In genomic region chr1:22978299-22978698, GRCh38 we compare ENCODE assay signal across 21 cellular contexts. TPM values are rescaled to one million over a fixed set of nuclear protein-coding genes. Genes with fewer than 3 reads are reported as not detected.
A peak's percentile ranks its signal among the peaks of the same experiment; 100 is the strongest.
DNase-seq lines count a peak whose midpoint lies in the region; ATAC-seq and TF ChIP-seq lines count a peak whose summit lies in the region.
"Had no signal": no experiment of that assay in that cellular context is flagged by ENCODE, and none has a peak within 500 bp of the region (broad histone marks: within the 10 kb centered on the region; RNA-seq: fewer than 3 reads in every experiment).

No MANE protein-coding gene starts in this region.

- H4K20me1 ChIP-seq in GM23248 (ENCODE audit: insufficient read depth) (no peaks in the 10 kb centered on the region), PC-9 (ENCODE audit: insufficient read depth) (no peaks in the 10 kb centered on the region)
- H4K20me1 ChIP-seq: BLaER1 treated with 17β-estradiol and CSF1 and Interleukin-3, amounts not matched to agents 10 nM and 100 nM had no signal

- H3K9ac ChIP-seq in GM23248 = no peak overlapping the region
- H3K9ac ChIP-seq: BLaER1 treated with 17β-estradiol and CSF1 and Interleukin-3, amounts not matched to agents 10 nM and 100 nM had no signal

- no peak overlapping the region for H2AFZ ChIP-seq in GM23248
- H2AFZ ChIP-seq in PC-9 = no peak overlapping the region

- no peak overlapping the region for H3K27ac ChIP-seq in GM23248
- peak overlapping the region; percentile 49; the same call in 1 of the 2 replicates for H3K27ac ChIP-seq in PC-9
- H3K27ac ChIP-seq: BLaER1 treated with 17β-estradiol and CSF1 and Interleukin-3, amounts not matched to agents 10 nM and 100 nM; colonic mucosa; ovary had no signal

- intact Hi-C loops in PC-9 (cut with micrococcal nuclease; ENCODE audit: unreplicated experiment) = loop anchor here (5.0 kb wide), 3 partner anchors 104 to 939 kb away; no protein-coding TSS in a partner anchor
- intact Hi-C loops in head of caudate nucleus (cut with DNase I) = loop anchor here (10.0 kb wide), 1 partner anchor 207 kb away; no protein-coding TSS in a partner anchor

- in situ Hi-C loops in GM23248 (cut with MboI) = loop anchor here (5.0 kb wide), 2 partner anchors 209 to 294 kb away; no protein-coding TSS in a partner anchor

- no peak overlapping the region for H3K4me3 Mint-ChIP-seq in natural killer cell treated with Interleukin-12 subunit alpha and Interleukin-12 subunit beta and Interleukin-15 and Interleukin-18, amount 100 ng/mL, for 72 hours

- H3K4me2 ChIP-seq in GM23248 (ENCODE audit: unreplicated experiment) = no peak overlapping the region
- H3K4me2 ChIP-seq in PC-9 = peak overlapping the region; percentile 16; the same call in 1 of the 2 replicates

- ATAC-seq in natural killer cell treated with Interleukin-12 subunit alpha and Interleukin-12 subunit beta and Interleukin-15 and Interleukin-18, amount 100 ng/mL, for 72 hours = no peak

- TF ChIP-seq CTCF in PC-9 (conservative IDR thresholded peaks at IDR 0.05) = no peak
- no peak for TF ChIP-seq CTCF in epithelial cell of esophagus (IDR thresholded peaks at IDR 0.05; ENCODE audit: insufficient read depth, low read depth, low read length, missing control alignments)

- CTCF ChIA-PET in PC-9 (lab: Charles Lee) = interaction anchor here (0.7 kb wide), 1 partner anchor 119 kb away, joined by 4 read pairs; no protein-coding TSS in a partner anchor

- H3F3A ChIP-seq in GM23248 (ENCODE audit: insufficient read depth) (peaks cover 3% of the 10 kb centered on the region; the same call in 1 of the 2 replicates), PC-9 (ENCODE audit: insufficient read depth, low read depth) (peaks cover 19% of the 10 kb centered on the region; the same call in 1 of the 2 replicates)

- no TSS peak for BruUV-seq in PC-9 (replicated peaks; lab: Mats Ljungman, UMichigan)

- H3K9me3 Mint-ChIP-seq in natural killer cell treated with Interleukin-12 subunit alpha and Interleukin-12 subunit beta and Interleukin-15 and Interleukin-18, amount 100 ng/mL, for 72 hours = no peaks in the 10 kb centered on the region

- peaks cover 8% of the 10 kb centered on the region for H3K4me1 ChIP-seq in GM23248 (ENCODE audit: insufficient read depth)
- H3K4me1 ChIP-seq in PC-9 (replicated peaks; ENCODE audit: insufficient read depth) = peaks cover 40% of the 10 kb centered on the region
- H3K4me1 ChIP-seq: colonic mucosa had no signal

- H3K4me3 ChIP-seq in GM23248 (no peak overlapping the region), PC-9 (no peak overlapping the region), epithelial cell of esophagus (ENCODE audit: low read length) (no peak overlapping the region)
- H3K4me3 ChIP-seq: BLaER1 treated with 17β-estradiol and CSF1 and Interleukin-3, amounts not matched to agents 10 nM and 100 nM; colonic mucosa; ovary had no signal

- no peak overlapping the region for H3K27ac Mint-ChIP-seq in natural killer cell treated with Interleukin-12 subunit alpha and Interleukin-12 subunit beta and Interleukin-15 and Interleukin-18, amount 100 ng/mL, for 72 hours

- H3K27me3 Mint-ChIP-seq in natural killer cell treated with Interleukin-12 subunit alpha and Interleukin-12 subunit beta and Interleukin-15 and Interleukin-18, amount 100 ng/mL, for 72 hours = peaks cover 14 to 30% of the 10 kb centered on the region in 2 donors

- H3K9me2 ChIP-seq in GM23248 (ENCODE audit: insufficient read depth) = no peaks in the 10 kb centered on the region
- H3K9me2 ChIP-seq in PC-9 (ENCODE audit: insufficient read depth) = no peaks in the 10 kb centered on the region

- H3K9me3 ChIP-seq in GM23248 (ENCODE audit: low read depth) = no peaks in the 10 kb centered on the region
- H3K9me3 ChIP-seq in PC-9 (ENCODE audit: insufficient read depth, low read depth) = no peaks in the 10 kb centered on the region
- H3K9me3 ChIP-seq: BLaER1 treated with 17β-estradiol and CSF1 and Interleukin-3, amounts not matched to agents 10 nM and 100 nM; colonic mucosa; ovary had no signal

- DNase-seq in GM23248 = peak; percentile 37
- peak in 1 of 2 experiments; percentile 74 for DNase-seq in PC-9
- peak; percentile 81 for DNase-seq in epithelial cell of esophagus (ENCODE audit: low read depth)
- DNase-seq in renal cortical epithelial cell (ENCODE audit: low read depth) = peak; percentile 57
- no peak for DNase-seq in NCI-H345 (lab: John Stamatoyannopoulos, UW)
- DNase-seq in activated CD4-positive, alpha-beta T cell treated with anti-CD3 and anti-CD28 coated beads for 4 hours = no peak
- no peak for DNase-seq in natural killer cell treated with Interleukin-12 subunit alpha and Interleukin-12 subunit beta and Interleukin-15 and Interleukin-18, amount 100 ng/mL, for 72 hours (ENCODE audit: low spot score)
- no peak for DNase-seq in head of caudate nucleus
- DNase-seq: activated CD4-positive, CD25-positive, alpha-beta regulatory T cell treated with anti-CD3 and anti-CD28 coated beads, Interleukin-2, amount 50 U/mL, for 72 hours; activated effector memory CD4-positive, alpha-beta T cell treated with anti-CD3 and anti-CD28 coated beads, Interleukin-2, amount 50 U/mL, for 16 hours; colonic mucosa; DMS79; NCI-H1417 treated with DMSO at 0.1 percent for 48 hours; ovary; stimulated activated CD4-positive, alpha-beta T cell treated with anti-CD3 and anti-CD28 coated beads, Interleukin-4, amount 100 ng/mL, for 24 hours; stimulated activated CD8-positive, alpha-beta memory T cell treated with anti-CD3 and anti-CD28 coated beads, Interleukin-4, amount 100 ng/mL, for 48 hours; T-helper 9 cell had no signal

- H3K27me3 ChIP-seq in GM23248 (replicated peaks; ENCODE audit: insufficient read depth) (no peaks in the 10 kb centered on the region; the same call in 1 of the 2 replicates), PC-9 (ENCODE audit: insufficient read depth, low read depth) (no peaks in the 10 kb centered on the region)
- H3K27me3 ChIP-seq: BLaER1 treated with 17β-estradiol and CSF1 and Interleukin-3, amounts not matched to agents 10 nM and 100 nM; colonic mucosa; ovary had no signal

- POLR2A ChIA-PET in PC-9 (lab: Charles Lee; ENCODE audit: unreplicated experiment) = interaction anchor here (0.6 kb wide), 1 partner anchor 32 kb away, joined by 4 read pairs; no protein-coding TSS in a partner anchor

- H3K79me2 ChIP-seq in GM23248 (ENCODE audit: insufficient read depth) (no peaks in the 10 kb centered on the region), PC-9 (ENCODE audit: low read depth) (peaks cover 9% of the 10 kb centered on the region; the same call in 1 of the 2 replicates)

- H3K36me3 ChIP-seq in GM23248 (ENCODE audit: low read depth) (no peaks in the 10 kb centered on the region), PC-9 (ENCODE audit: low read depth) (no peaks in the 10 kb centered on the region)
- H3K36me3 ChIP-seq: BLaER1 treated with 17β-estradiol and CSF1 and Interleukin-3, amounts not matched to agents 10 nM and 100 nM; colonic mucosa; ovary had no signal

- H3K4me1 Mint-ChIP-seq in natural killer cell treated with Interleukin-12 subunit alpha and Interleukin-12 subunit beta and Interleukin-15 and Interleukin-18, amount 100 ng/mL, for 72 hours (ENCODE audit: low read depth in 2 of 2) = peaks cover 0 to 4% of the 10 kb centered on the region in 2 donors

- WGBS in GM23248 (ENCODE audit: low coverage in 1 of 2, low lambda C conversion rate in 2 of 2, missing lambda C conversion rate in 2 of 2), 2 experiments = 98 to 100% methylated on average over 3 of the region's 3 CpGs

- no peaks in the 10 kb centered on the region for H3K36me3 Mint-ChIP-seq in natural killer cell treated with Interleukin-12 subunit alpha and Interleukin-12 subunit beta and Interleukin-15 and Interleukin-18, amount 100 ng/mL, for 72 hours

RNA-seq across cellular contexts. Expression of gene LACTBL1, which starts 5.6 kb away (rescaled TPM):
- not detected in 2 replicates for total RNA-seq in GM23248 (2014; rRNA removed; shearing (Covaris generic))
- polyA plus RNA-seq in GM23248 (2016; fragmentation: Nextera tagmentation; extraction: Ambion mirVana) = not detected in 2 replicates
- total RNA-seq in PC-9 (2021) = 0.28 and 0.60 TPM in 2 replicates
- not detected in 2 replicates for total RNA-seq in renal cortical epithelial cell
- total RNA-seq in natural killer cell treated with Interleukin-12 subunit alpha and Interleukin-12 subunit beta and Interleukin-15 and Interleukin-18, amount 100 ng/mL, for 72 hours = not detected
- total RNA-seq: colonic mucosa, NCI-H460, ovary, SK-MEL-5, temporal lobe had no signal
- polyA plus RNA-seq: ovary had no signal

RNA-seq across cellular contexts. Expression of gene TEX46, which starts 37.4 kb away (rescaled TPM):
- total RNA-seq in GM23248 (2014; rRNA removed; shearing (Covaris generic)) = not detected in 2 replicates
- not detected in 2 replicates for polyA plus RNA-seq in GM23248 (2016; fragmentation: Nextera tagmentation; extraction: Ambion mirVana)
- not detected in 2 replicates for total RNA-seq in PC-9 (2021)
- total RNA-seq in renal cortical epithelial cell = not detected in 2 replicates
- not detected for total RNA-seq in natural killer cell treated with Interleukin-12 subunit alpha and Interleukin-12 subunit beta and Interleukin-15 and Interleukin-18, amount 100 ng/mL, for 72 hours
- total RNA-seq: colonic mucosa, NCI-H460, ovary, SK-MEL-5, temporal lobe had no signal
- polyA plus RNA-seq: ovary had no signal

RNA-seq across cellular contexts. Expression of gene KDM1A, which starts 41.0 kb away (rescaled TPM):
- total RNA-seq in GM23248 (2014; rRNA removed; shearing (Covaris generic)) = 62.5 and 64.4 TPM in 2 replicates
- 30.3 and 30.6 TPM in 2 replicates for polyA plus RNA-seq in GM23248 (2016; fragmentation: Nextera tagmentation; extraction: Ambion mirVana)
- total RNA-seq in PC-9 (2021) = 185 and 213 TPM in 2 replicates
- total RNA-seq in renal cortical epithelial cell = 112 and 124 TPM in 2 replicates
- 10 to 100 TPM; 48.9 to 69.1 TPM for total RNA-seq in natural killer cell treated with Interleukin-12 subunit alpha and Interleukin-12 subunit beta and Interleukin-15 and Interleukin-18, amount 100 ng/mL, for 72 hours

Comparison
In these comparisons a context has a peak if more than half of its experiments do, and no peak if none do; other contexts are left out.
1. DNase-seq: peak in GM23248 (single experiment), epithelial cell of esophagus (single experiment) and renal cortical epithelial cell (single experiment); none in NCI-H345 (single experiment), activated CD4-positive, alpha-beta T cell treated with anti-CD3 and anti-CD28 coated beads for 4 hours (0 of 2), natural killer cell treated with Interleukin-12 subunit alpha and Interleukin-12 subunit beta and Interleukin-15 and Interleukin-18, amount 100 ng/mL, for 72 hours (single experiment) and head of caudate nucleus (0 of 42).